ENCODE assay signal across 35 cellular contexts in the genomic region with DNA sequence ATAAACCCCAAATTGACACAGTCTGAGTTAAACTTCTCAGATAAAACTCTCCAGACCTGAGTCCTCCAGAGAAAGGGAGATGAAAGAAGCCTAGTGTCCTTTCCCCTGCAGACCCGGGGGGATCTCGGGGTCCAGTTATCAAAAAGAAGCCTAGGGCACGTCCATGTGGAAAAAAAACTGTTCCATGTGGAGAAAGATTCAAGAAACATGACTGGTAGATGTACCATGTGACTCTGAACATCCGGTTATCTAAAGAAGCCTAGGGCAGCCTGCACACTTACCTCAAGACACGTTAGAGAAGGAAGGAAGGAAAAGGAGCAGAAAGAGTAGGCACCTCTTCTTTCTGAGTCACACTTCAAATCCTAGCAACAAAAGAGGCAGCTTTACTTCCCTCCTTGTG.
"Had no signal": no experiment of that assay in that cellular context is flagged by ENCODE, and none has a peak within 500 bp of the region (broad histone marks: within the 10 kb centered on the region; RNA-seq: fewer than 3 reads in every experiment).

No MANE protein-coding gene starts in this region.

- DNase-seq: Karpas-422, Kasumi-1, MG63, MM.1S, MV-4-11, NCI-H1048, NCI-H1092, NCI-H1092 treated with DMSO at 0.1 percent for 48 hours, NCI-H1105, NCI-H1105 treated with DMSO at 0.1 percent for 48 hours, NCI-H1417, NCI-H1417 treated with DMSO at 0.1 percent for 48 hours, NCI-H1436, NCI-H1436 treated with DMSO at 0.1 percent for 48 hours, NCI-H146, NCI-H1694, NCI-H1694 treated with DMSO at 0.1 percent for 48 hours, NCI-H187, NCI-H187 treated with DMSO at 0.1 percent for 48 hours, NCI-H1930, NCI-H2029, NCI-H2029 treated with DMSO at 0.1 percent for 48 hours, NCI-H2081, NCI-H2081 treated with DMSO at 0.1 percent for 48 hours, NCI-H2107, NCI-H2171, NCI-H2171 treated with DMSO at 0.1 percent for 48 hours, NCI-H2227 treated with DMSO at 0.1 percent for 48 hours, NCI-H226, NCI-H345, NCI-H446, NCI-H446 treated with DMSO at 0.1 percent for 48 hours, NCI-H510A, NCI-H510A treated with DMSO at 0.1 percent for 48 hours, NCI-H524 had no signal

- H3K9me3 ChIP-seq: MG63 had no signal

- H3K4me3 ChIP-seq: MG63 had no signal

- H3K36me3 ChIP-seq: MG63 had no signal

- H3K27me3 ChIP-seq: MG63 had no signal
